Comparison of ENCODE assay signal across 1 cellular context in the genomic region with DNA sequence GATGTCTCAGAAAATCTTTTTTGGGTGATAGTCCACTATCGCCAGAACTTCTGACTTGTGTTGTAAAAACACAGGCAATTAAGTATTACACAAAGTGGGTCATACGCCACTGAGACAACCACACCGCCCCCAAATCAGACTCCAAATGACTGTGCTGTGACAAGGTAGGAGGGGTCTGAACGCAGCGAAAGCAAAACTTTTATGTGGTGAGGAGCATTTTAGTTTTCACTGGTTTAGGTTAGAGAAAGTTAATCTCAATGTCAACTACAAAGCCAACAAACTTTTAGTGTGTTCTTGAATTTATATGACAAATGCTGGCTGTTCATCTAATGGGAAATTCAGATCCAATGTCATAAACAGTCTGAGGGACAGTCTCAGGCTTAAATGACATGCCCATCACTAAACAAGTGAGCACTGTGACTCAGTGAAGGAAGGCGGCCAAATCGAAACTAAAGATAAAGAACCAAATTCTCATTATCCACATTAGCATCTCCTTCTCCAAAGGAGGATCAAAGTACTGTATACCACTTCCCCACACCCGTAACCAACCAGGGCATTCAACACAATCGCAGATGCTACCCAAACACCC.
TF ChIP-seq lines count a peak whose summit lies in the region.

No MANE protein-coding gene starts in this region.

TF ChIP-seq in GM12878, 131 proteins besides CTCF, POLR2A, EP300 and RAD21 (continued from another document):
- TF ChIP-seq CBX5 (IDR thresholded peaks at IDR 0.05; ENCODE audit: low read depth) (0 out of 2 replicates have a peak, but pooled peaks have one; percentile 42), EED (IDR thresholded peaks at IDR 0.05; ENCODE audit: low read depth) (0 out of 2 replicates have a peak, but pooled peaks have one; percentile 10), SMAD1 (IDR thresholded peaks at IDR 0.05; ENCODE audit: low read depth, partially characterized antibody) (no peak), ASH2L (IDR thresholded peaks at IDR 0.05; ENCODE audit: borderline replicate concordance, low read depth) (no peak), SIX5 (IDR thresholded peaks at IDR 0.05; ENCODE audit: low read depth, low read length, severe bottlenecking) (no peak), BMI1 (IDR thresholded peaks at IDR 0.05; ENCODE audit: borderline replicate concordance) (peak; percentile 34; the same call in 1 of the 2 replicates), GABPA (IDR thresholded peaks at IDR 0.05; ENCODE audit: low read depth) (peak; percentile 48; the same call in 1 of the 2 replicates), SP1 (IDR thresholded peaks at IDR 0.05; ENCODE audit: low read depth, low read length) (peak; percentile 52), IKZF1 (conservative IDR thresholded peaks at IDR 0.05) (peak; percentile 28; the same call in 1 of the 2 replicates), FOXK2 (IDR thresholded peaks at IDR 0.05) (no peak)
- TF ChIP-seq, protein P1, sequence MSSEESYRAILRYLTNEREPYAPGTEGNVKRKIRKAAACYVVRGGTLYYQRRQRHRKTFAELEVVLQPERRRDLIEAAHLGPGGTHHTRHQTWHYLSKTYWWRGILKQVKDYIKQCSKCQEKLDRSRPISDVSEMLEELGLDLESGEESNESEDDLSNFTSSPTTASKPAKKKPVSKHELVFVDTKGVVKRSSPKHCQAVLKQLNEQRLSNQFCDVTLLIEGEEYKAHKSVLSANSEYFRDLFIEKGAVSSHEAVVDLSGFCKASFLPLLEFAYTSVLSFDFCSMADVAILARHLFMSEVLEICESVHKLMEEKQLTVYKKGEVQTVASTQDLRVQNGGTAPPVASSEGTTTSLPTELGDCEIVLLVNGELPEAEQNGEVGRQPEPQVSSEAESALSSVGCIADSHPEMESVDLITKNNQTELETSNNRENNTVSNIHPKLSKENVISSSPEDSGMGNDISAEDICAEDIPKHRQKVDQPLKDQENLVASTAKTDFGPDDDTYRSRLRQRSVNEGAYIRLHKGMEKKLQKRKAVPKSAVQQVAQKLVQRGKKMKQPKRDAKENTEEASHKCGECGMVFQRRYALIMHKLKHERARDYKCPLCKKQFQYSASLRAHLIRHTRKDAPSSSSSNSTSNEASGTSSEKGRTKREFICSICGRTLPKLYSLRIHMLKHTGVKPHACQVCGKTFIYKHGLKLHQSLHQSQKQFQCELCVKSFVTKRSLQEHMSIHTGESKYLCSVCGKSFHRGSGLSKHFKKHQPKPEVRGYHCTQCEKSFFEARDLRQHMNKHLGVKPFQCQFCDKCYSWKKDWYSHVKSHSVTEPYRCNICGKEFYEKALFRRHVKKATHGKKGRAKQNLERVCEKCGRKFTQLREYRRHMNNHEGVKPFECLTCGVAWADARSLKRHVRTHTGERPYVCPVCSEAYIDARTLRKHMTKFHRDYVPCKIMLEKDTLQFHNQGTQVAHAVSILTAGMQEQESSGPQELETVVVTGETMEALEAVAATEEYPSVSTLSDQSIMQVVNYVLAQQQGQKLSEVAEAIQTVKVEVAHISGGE (CRISPR knock-in tag; IDR thresholded peaks at IDR 0.05), result no peak
